Comparison of ENCODE assay signal across 20 cellular contexts in genomic region chr18:35923939-35924338, GRCh38.
A peak's percentile ranks its signal among the peaks of the same experiment; 100 is the strongest.
DNase-seq lines count a peak whose midpoint lies in the region; ATAC-seq, FAIRE-seq and TF ChIP-seq lines count a peak whose summit lies in the region.
"Had no signal": no experiment of that assay in that cellular context is flagged by ENCODE, and none has a peak within 500 bp of the region (broad histone marks: within the 10 kb centered on the region; RNA-seq: fewer than 3 reads in every experiment).

No MANE protein-coding gene starts in this region.

- intact Hi-C loops in Panc1 (cut with micrococcal nuclease; ENCODE audit: unreplicated experiment): no loop called here
- intact Hi-C loops in lower lobe of right lung (cut with DNase I): no loop called here
- intact Hi-C loops in left colon (cut with DNase I, micrococcal nuclease): no loop called here

- H3K4me1 ChIP-seq in HUES64 (ENCODE audit: insufficient read depth, low read length): peaks cover 17% of the 10 kb centered on the region
- H3K4me1 ChIP-seq in Panc1 (ENCODE audit: control insufficient read depth, insufficient read depth, low read length): peaks cover 18% of the 10 kb centered on the region; the same call in 1 of the 2 replicates
- no peaks in the 10 kb centered on the region for H3K4me1 ChIP-seq in lower lobe of right lung

- CTCF ChIA-PET in Panc1 (lab: Charles Lee): no interaction called here

- H3K27ac ChIP-seq in HUES64 (ENCODE audit: low read depth, low read length): peak overlapping the region; percentile 38; the same call in 1 of the 2 replicates
- H3K27ac ChIP-seq in Panc1 (ENCODE audit: low read length): peak overlapping the region; percentile 70
- no peak overlapping the region for H3K27ac ChIP-seq in lower lobe of right lung
- H3K27ac ChIP-seq: PC-9 had no signal

- 46% methylated on average over 1 of the region's 1 CpG for WGBS in HUES64

- H3K27me3 ChIP-seq in HUES64 (ENCODE audit: insufficient read depth, low read length): no peaks in the 10 kb centered on the region
- no peaks in the 10 kb centered on the region for H3K27me3 ChIP-seq in Panc1 (ENCODE audit: control insufficient read depth, insufficient read depth, low read length)
- H3K27me3 ChIP-seq in lower lobe of right lung (ENCODE audit: low read depth): no peaks in the 10 kb centered on the region
- H3K27me3 ChIP-seq: MG63 had no signal

- FAIRE-seq in frontal cortex (lab: Jason Lieb, UNC): no peak
- FAIRE-seq: G401.6, GM12878, HepG2 had no signal

- peaks cover 6% of the 10 kb centered on the region; the same call in 1 of the 2 replicates for H3K36me3 ChIP-seq in HUES64 (ENCODE audit: insufficient read depth, low read length)
- no peaks in the 10 kb centered on the region for H3K36me3 ChIP-seq in Panc1 (ENCODE audit: control insufficient read depth, insufficient read depth, low read length)
- H3K36me3 ChIP-seq in lower lobe of right lung: no peaks in the 10 kb centered on the region
- H3K36me3 ChIP-seq: MG63 had no signal

- POLR2A ChIA-PET in Panc1 (lab: Charles Lee): no interaction called here

- no peak overlapping the region for H3K9ac ChIP-seq in HUES64 (ENCODE audit: low read depth, low read length)

- ATAC-seq in Panc1 (peak; percentile 53; the same call in 1 of the 2 replicates), lower lobe of right lung (peak; percentile 57 to 59), left colon (no peak)
- ATAC-seq: GM12878, HCT116, HepG2 had no signal

- H3K4me3 ChIP-seq in HUES64 (ENCODE audit: low read length) (no peak overlapping the region), Panc1 (ENCODE audit: low read depth in 2 of 2, low read length in 2 of 2) (no peak overlapping the region), lower lobe of right lung (no peak overlapping the region)
- H3K4me3 ChIP-seq: GM12878, MG63, PC-9 had no signal

- H3K9me3 ChIP-seq in HUES64 (ENCODE audit: insufficient read depth, low read depth, low read length) (no peaks in the 10 kb centered on the region), Panc1 (ENCODE audit: control insufficient read depth, insufficient read depth, low read depth, low read length) (no peaks in the 10 kb centered on the region), lower lobe of right lung (no peaks in the 10 kb centered on the region)
- H3K9me3 ChIP-seq: MG63 had no signal

- in situ Hi-C loops in Panc1 (cut with HindIII; ENCODE audit: low pct_unique_long_range_greater_than_20kb, low sequenced_read_pairs): no loop called here

- BruUV-seq in Panc1 (replicated peaks; lab: Mats Ljungman, UMichigan): no TSS peak

- TF ChIP-seq CTCF in Panc1 (IDR thresholded peaks at IDR 0.05): no peak
- no peak for TF ChIP-seq CTCF in lower lobe of right lung (IDR thresholded peaks at IDR 0.05)

- DNase-seq in DMS79 treated with DMSO at 0.1 percent for 48 hours (lab: John Stamatoyannopoulos, UW) (peak; percentile 58), Panc1 (ENCODE audit: low read depth, low spot score) (no peak), lower lobe of right lung (no peak), GF-D8 (lab: John Stamatoyannopoulos, UW) (no peak), frontal cortex (ENCODE audit: low spot score in 2 of 2) (no peak), left colon (no peak)
- DNase-seq: COR-L47, DND-41, MG63, NCI-H1105 treated with DMSO at 0.1 percent for 48 hours, NCI-H187 treated with DMSO at 0.1 percent for 48 hours, NCI-H2171, NCI-H526, PC-9, SW 1271 had no signal
